24 cellular contexts compared by ENCODE assay signal in genomic region chr6:148404456-148405022, GRCh38.
DNase-seq lines count a peak whose midpoint lies in the region; ATAC-seq and TF ChIP-seq lines count a peak whose summit lies in the region.
"Had no signal": no experiment of that assay in that cellular context is flagged by ENCODE, and none has a peak within 500 bp of the region (broad histone marks: within the 10 kb centered on the region; RNA-seq: fewer than 3 reads in every experiment).

No MANE protein-coding gene starts in this region.

- 54% methylated on average over 9 of the region's 9 CpGs for WGBS in right cardiac atrium
- 62 to 76% methylated on average over 9 of the region's 9 CpGs for WGBS in heart right ventricle, 2 donors

- H4K20me1 ChIP-seq in PC-3 (ENCODE audit: low read length), result no peaks in the 10 kb centered on the region

- TF ChIP-seq CTCF in heart right ventricle (IDR thresholded peaks at IDR 0.05), result no peak
- no peak for TF ChIP-seq CTCF in upper lobe of right lung (IDR thresholded peaks at IDR 0.05)
- no peak for TF ChIP-seq CTCF in PC-3 (conservative IDR thresholded peaks at IDR 0.05; ENCODE audit: low read depth, low read length)

- H3K9me2 ChIP-seq in PC-3 (replicated peaks; ENCODE audit: low read length), result no peaks in the 10 kb centered on the region

- ATAC-seq in right cardiac atrium, result peak; percentile 18 to 44
- no peak for ATAC-seq in heart right ventricle
- peak; percentile 13 for ATAC-seq in sciatic nerve
- ATAC-seq in upper lobe of right lung, result no peak
- no peak for ATAC-seq in PC-3
- ATAC-seq: gastroesophageal sphincter had no signal

- H3K4me1 ChIP-seq in right cardiac atrium (ENCODE audit: control insufficient read depth, insufficient read depth, low read length) (peaks cover 16% of the 10 kb centered on the region), heart right ventricle (peaks cover 9 to 77% (median 40%) of the 10 kb centered on the region in 9 donors), upper lobe of right lung (peaks cover 28% of the 10 kb centered on the region), PC-3 (ENCODE audit: insufficient read depth, low read length) (no peaks in the 10 kb centered on the region)

- intact Hi-C loops in right cardiac atrium (cut with DNase I) (no loop called here), heart right ventricle (cut with DNase I) (loop anchor here in 1 of 10 donors (5.0 kb wide), 1 partner anchor 37 kb away; no protein-coding TSS in a partner anchor), sciatic nerve (cut with DNase I) (no loop called here), upper lobe of right lung (cut with DNase I) (no loop called here), PC-3 (cut with micrococcal nuclease) (loop anchor here (5.0 kb wide), 1 partner anchor 38 kb away; no protein-coding TSS in a partner anchor)

- no peak overlapping the region for H3K4me3 ChIP-seq in right cardiac atrium (ENCODE audit: low read length)
- H3K4me3 ChIP-seq in heart right ventricle, result no peak overlapping the region
- no peak overlapping the region for H3K4me3 ChIP-seq in upper lobe of right lung
- H3K4me3 ChIP-seq in PC-3 (ENCODE audit: low read length), result no peak overlapping the region
- H3K4me3 ChIP-seq: A549, gastroesophageal sphincter, sigmoid colon had no signal

- no peaks in the 10 kb centered on the region for H3K79me2 ChIP-seq in PC-3 (ENCODE audit: low read length)

- H3K36me3 ChIP-seq in heart right ventricle, result no peaks in the 10 kb centered on the region
- no peaks in the 10 kb centered on the region for H3K36me3 ChIP-seq in upper lobe of right lung
- H3K36me3 ChIP-seq in PC-3 (ENCODE audit: low read depth, low read length), result no peaks in the 10 kb centered on the region
- H3K36me3 ChIP-seq: gastroesophageal sphincter, neutrophil, sigmoid colon had no signal

- no peak overlapping the region for H3K4me2 ChIP-seq in PC-3 (ENCODE audit: low read length)
- H3K4me2 ChIP-seq: A549 had no signal

- BruUV-seq in PC-3 (replicated peaks; lab: Mats Ljungman, UMichigan), result no TSS peak

- no peak overlapping the region for H2AFZ ChIP-seq in PC-3 (ENCODE audit: low read length)

- POLR2A ChIA-PET in PC-3 (lab: Charles Lee; ENCODE audit: unreplicated experiment), result no interaction called here

- H3K9ac ChIP-seq in PC-3 (ENCODE audit: low read length), result no peak overlapping the region

- no peak for DNase-seq in right cardiac atrium
- no peak for DNase-seq in heart right ventricle
- DNase-seq in epithelial cell of prostate (ENCODE audit: low read depth, low spot score), result no peak
- no peak for DNase-seq in sciatic nerve (ENCODE audit: low spot score)
- no peak for DNase-seq in upper lobe of right lung
- DNase-seq in hippocampal formation (lab: John Stamatoyannopoulos, UW), result no peak
- DNase-seq in CD1c-positive myeloid dendritic cell (ENCODE audit: extremely low spot score), result no peak
- DNase-seq in PC-3, result no peak
- DNase-seq: activated B cell treated with CpG ODN at 0.5 μM for 24 hours; activated CD4-positive, alpha-beta T cell treated with anti-CD3 and anti-CD28 coated beads, Interleukin-2, amount 50 U/mL, for 1 hour; activated effector memory CD4-positive, alpha-beta T cell treated with Interleukin-2 at 50 U/mL for 16 hours; activated T-cell treated with anti-CD3 and anti-CD28 coated beads, Interleukin-2, amount 50 U/mL, for 1 hour; AML-193; anterior cingulate cortex; CD4-positive, alpha-beta T cell; NCI-H1048; NCI-H2107; NCI-H82; sigmoid colon; stimulated activated CD4-positive, alpha-beta T cell treated with anti-CD3 and anti-CD28 coated beads, Interleukin-12 subunit alpha, Interleukin-12 subunit beta, amount 100 ng/mL, for 4 hours; stimulated activated CD4-positive, alpha-beta T cell treated with anti-CD3 and anti-CD28 coated beads, Interleukin-4, amount 100 ng/mL, for 24 hours had no signal

- H3K27me3 ChIP-seq in right cardiac atrium (ENCODE audit: control insufficient read depth, insufficient read depth), result no peaks in the 10 kb centered on the region
- no peaks in the 10 kb centered on the region for H3K27me3 ChIP-seq in heart right ventricle
- H3K27me3 ChIP-seq in upper lobe of right lung, result no peaks in the 10 kb centered on the region
- no peaks in the 10 kb centered on the region for H3K27me3 ChIP-seq in PC-3 (ENCODE audit: low read length)
- H3K27me3 ChIP-seq: gastroesophageal sphincter, sigmoid colon had no signal

- H3F3A ChIP-seq in PC-3 (ENCODE audit: low read length, unreplicated experiment), result no peaks in the 10 kb centered on the region

- H3K27ac ChIP-seq in right cardiac atrium (ENCODE audit: low read length) (peak overlapping the region; percentile 15), heart right ventricle (peak overlapping the region in 2 of 10 donors; percentile 16 to 69), epithelial cell of prostate (peak overlapping the region; percentile 46), upper lobe of right lung (peak overlapping the region; percentile 19), PC-3 (ENCODE audit: low read length) (no peak overlapping the region)
- H3K27ac ChIP-seq: A549, neutrophil, sigmoid colon had no signal

- no peaks in the 10 kb centered on the region for H3K9me3 ChIP-seq in right cardiac atrium (ENCODE audit: control insufficient read depth, low read length)
- H3K9me3 ChIP-seq in heart right ventricle, result peaks cover 0 to 5% (median 0%) of the 10 kb centered on the region in 11 donors
- no peaks in the 10 kb centered on the region for H3K9me3 ChIP-seq in upper lobe of right lung
- H3K9me3 ChIP-seq in PC-3 (ENCODE audit: low read length), result no peaks in the 10 kb centered on the region
- H3K9me3 ChIP-seq: A549, gastroesophageal sphincter, neutrophil, sigmoid colon had no signal

- CTCF ChIA-PET in PC-3 (lab: Charles Lee), result no interaction called here

Comparison
In these comparisons a context has a peak if more than half of its experiments do, and no peak if none do; other contexts are left out.
1. ATAC-seq: peak in right cardiac atrium (2 of 2) and sciatic nerve (single experiment); none in heart right ventricle (0 of 8), upper lobe of right lung (single experiment) and PC-3 (single experiment).